Comparison of ENCODE assay signal across 32 cellular contexts in the genomic region with DNA sequence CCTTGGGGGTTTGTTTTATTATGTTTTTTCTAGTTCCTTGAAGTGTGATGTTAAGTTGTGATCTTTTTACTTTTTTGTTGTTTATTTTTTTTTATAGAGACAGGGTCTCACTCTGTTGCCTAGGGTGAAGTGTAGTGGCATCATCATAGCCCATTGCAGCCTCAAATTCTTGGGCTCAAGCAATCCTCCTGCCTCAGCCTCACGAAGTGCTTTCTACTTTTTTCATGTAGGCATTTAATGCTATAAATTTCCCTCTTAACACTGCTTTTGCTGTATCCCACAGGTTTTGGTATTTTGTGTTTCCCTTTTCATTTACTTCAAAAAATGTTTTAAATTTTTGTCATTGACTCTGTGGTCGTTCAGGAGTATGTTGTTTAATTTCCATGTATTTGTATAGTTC.
"Had no signal": no experiment of that assay in that cellular context is flagged by ENCODE, and none has a peak within 500 bp of the region (broad histone marks: within the 10 kb centered on the region; RNA-seq: fewer than 3 reads in every experiment).

No MANE protein-coding gene starts in this region.

- H3K4me3 Mint-ChIP-seq: naive thymus-derived CD8-positive, alpha-beta T cell; natural killer cell treated with Interleukin-12 subunit alpha and Interleukin-12 subunit beta and Interleukin-15 and Interleukin-18, amount 100 ng/mL, for 72 hours; nephron progenitor cell; neural crest cell; stimulated activated memory B cell treated with anti-CD40 and anti-IgM and Interleukin-4, amounts not matched to agents 10 μg/mL and 1 μg/mL and 100 μg/mL, for 72 hours; stimulated activated naive CD8-positive, alpha-beta T cell treated with anti-CD3 and anti-CD28 coated beads, Interleukin-15, amount 100 ng/mL, for 72 hours; type B pancreatic cell had no signal

- H2AFZ ChIP-seq: parathyroid adenoma had no signal

- DNase-seq: naive thymus-derived CD8-positive, alpha-beta T cell; nephron progenitor cell; nucleus accumbens; posterior cingulate gyrus; psoas muscle; right cardiac atrium; spleen; stimulated activated CD4-positive, alpha-beta T cell treated with anti-CD3 and anti-CD28 coated beads, Interleukin-12 subunit alpha, Interleukin-12 subunit beta, amount 100 ng/mL, for 4 hours; stimulated activated CD4-positive, alpha-beta T cell treated with anti-CD3 and anti-CD28 coated beads, Interleukin-1b, Interleukin-23, amount 100 ng/mL, for 48 hours; stimulated activated CD4-positive, alpha-beta T cell treated with anti-CD3 and anti-CD28 coated beads, Interleukin-4, amount 100 ng/mL, for 1 hour; stimulated activated CD4-positive, alpha-beta T cell treated with anti-CD3 and anti-CD28 coated beads, Interleukin-4, amount 100 ng/mL, for 4 hours; stimulated activated CD8-positive, alpha-beta memory T cell treated with anti-CD3 and anti-CD28 coated beads, Interleukin-4, amount 100 ng/mL, for 48 hours; stimulated activated naive CD4-positive, alpha-beta T cell; stimulated activated naive CD8-positive, alpha-beta T cell treated with anti-CD3 and anti-CD28 coated beads, Interleukin-15, amount 100 ng/mL, for 72 hours; stimulated activated naive CD8-positive, alpha-beta T cell treated with anti-CD3 and anti-CD28 coated beads, Interleukin-15, Interleukin-2, amounts not matched to agents 100 U/mL and 50 U/mL, for 24 hours; substantia nigra; testis; tibial artery; transverse colon; upper lobe of right lung; uterus had no signal

- H3K27me3 Mint-ChIP-seq: naive thymus-derived CD8-positive, alpha-beta T cell; natural killer cell treated with Interleukin-12 subunit alpha and Interleukin-12 subunit beta and Interleukin-15 and Interleukin-18, amount 100 ng/mL, for 72 hours; progenitor cell of endocrine pancreas; stimulated activated memory B cell treated with anti-CD40 and anti-IgM and Interleukin-4, amounts not matched to agents 10 μg/mL and 1 μg/mL and 100 μg/mL, for 72 hours; stimulated activated naive CD8-positive, alpha-beta T cell treated with anti-CD3 and anti-CD28 coated beads, Interleukin-15, amount 100 ng/mL, for 72 hours; type B pancreatic cell had no signal

- H3K9me3 Mint-ChIP-seq: natural killer cell treated with Interleukin-12 subunit alpha and Interleukin-12 subunit beta and Interleukin-15 and Interleukin-18, amount 100 ng/mL, for 72 hours; stimulated activated naive CD8-positive, alpha-beta T cell treated with anti-CD3 and anti-CD28 coated beads, Interleukin-15, amount 100 ng/mL, for 72 hours; type B pancreatic cell had no signal

- H3K9me3 ChIP-seq: neutrophil, psoas muscle, testis, transverse colon, upper lobe of right lung had no signal

- H3K27ac ChIP-seq: neutrophil, parathyroid adenoma, psoas muscle, skin epidermis, spleen, suprapubic skin, testis, tibial artery, transverse colon, upper lobe of right lung, uterus had no signal

- ATAC-seq: naive thymus-derived CD8-positive, alpha-beta T cell; natural killer cell treated with Interleukin-12 subunit alpha and Interleukin-12 subunit beta and Interleukin-15 and Interleukin-18, amount 100 ng/mL, for 72 hours; psoas muscle; right cardiac atrium; sciatic nerve; stimulated activated memory B cell treated with anti-CD40 and anti-IgM and Interleukin-4, amounts not matched to agents 10 μg/mL and 1 μg/mL and 100 μg/mL, for 72 hours; stimulated activated naive CD8-positive, alpha-beta T cell treated with anti-CD3 and anti-CD28 coated beads, Interleukin-15, amount 100 ng/mL, for 72 hours; stimulated activated naive CD8-positive, alpha-beta T cell treated with anti-CD3 and anti-CD28 coated beads, Interleukin-15, Interleukin-2, amounts not matched to agents 100 U/mL and 50 U/mL, for 24 hours; upper lobe of right lung had no signal

- H3K4me2 ChIP-seq: smooth muscle cell had no signal

- H3K27ac Mint-ChIP-seq: naive thymus-derived CD8-positive, alpha-beta T cell; natural killer cell treated with Interleukin-12 subunit alpha and Interleukin-12 subunit beta and Interleukin-15 and Interleukin-18, amount 100 ng/mL, for 72 hours; nephron progenitor cell; progenitor cell of endocrine pancreas; stimulated activated memory B cell treated with anti-CD40 and anti-IgM and Interleukin-4, amounts not matched to agents 10 μg/mL and 1 μg/mL and 100 μg/mL, for 72 hours; stimulated activated naive CD8-positive, alpha-beta T cell treated with anti-CD3 and anti-CD28 coated beads, Interleukin-15, amount 100 ng/mL, for 72 hours; type B pancreatic cell had no signal

- H3K36me3 ChIP-seq: neutrophil, uterus had no signal

- H3K4me1 ChIP-seq: parathyroid adenoma, psoas muscle, spleen, suprapubic skin, testis, tibial artery, transverse colon, upper lobe of right lung, uterus had no signal

- H3K4me1 Mint-ChIP-seq: nephron progenitor cell; neural crest cell; stimulated activated memory B cell treated with anti-CD40 and anti-IgM and Interleukin-4, amounts not matched to agents 10 μg/mL and 1 μg/mL and 100 μg/mL, for 72 hours; stimulated activated naive CD8-positive, alpha-beta T cell treated with anti-CD3 and anti-CD28 coated beads, Interleukin-15, amount 100 ng/mL, for 72 hours had no signal

- H3K9ac ChIP-seq: parathyroid adenoma had no signal

- H3K27me3 ChIP-seq: neutrophil, spleen, suprapubic skin, testis, tibial artery, transverse colon, upper lobe of right lung, uterus had no signal

- H3K4me3 ChIP-seq: psoas muscle, skin epidermis, smooth muscle cell, spleen, suprapubic skin, testis, tibial artery, transverse colon, upper lobe of right lung, uterus had no signal
